Comparison of ENCODE assay signal across 1 cellular context in genomic region chr11:66701432-66702240, GRCh38.
TF ChIP-seq lines count a peak whose summit lies in the region.

No MANE protein-coding gene starts in this region.

TF ChIP-seq in K562, 482 proteins besides CTCF, POLR2A, EP300 and RAD21 (continued from another document and continues in another):
- TF ChIP-seq ZNF407 (IDR thresholded peaks at IDR 0.05; ENCODE audit: low read depth) (no peak), TCF15 (CRISPR knock-in tag; IDR thresholded peaks at IDR 0.05) (no peak), PML (IDR thresholded peaks at IDR 0.05; ENCODE audit: low read length) (peak; percentile 81), FIP1L1 (IDR thresholded peaks at IDR 0.05; ENCODE audit: low read depth, low read length, poor library complexity, severe bottlenecking) (no peak), JUNB (CRISPR knock-in tag; conservative IDR thresholded peaks at IDR 0.05) (no peak), HNRNPL (IDR thresholded peaks at IDR 0.05; ENCODE audit: low read depth, low read length) (no peak), ZNF592 (IDR thresholded peaks at IDR 0.05) (peak; percentile 16; the same call in 1 of the 2 replicates), STAG1 (CRISPR knock-in tag; IDR thresholded peaks at IDR 0.05; ENCODE audit: borderline replicate concordance) (no peak), ZNF140 (CRISPR knock-in tag; IDR thresholded peaks at IDR 0.05) (no peak), ZNF668 (CRISPR knock-in tag; IDR thresholded peaks at IDR 0.05) (no peak), POLR2B (IDR thresholded peaks at IDR 0.05; ENCODE audit: low read depth, partially characterized antibody) (no peak), STAT5B (CRISPR knock-in tag; IDR thresholded peaks at IDR 0.05) (no peak), BDP1 (IDR thresholded peaks at IDR 0.05; ENCODE audit: insufficient read depth, insufficient read length) (no peak), RBFOX2 (IDR thresholded peaks at IDR 0.05; ENCODE audit: low read depth, low read length) (no peak), MBD1 (CRISPR knock-in tag; IDR thresholded peaks at IDR 0.05) (no peak), CBFA2T2 (conservative IDR thresholded peaks at IDR 0.05) (peak; percentile 91), ESRRA (IDR thresholded peaks at IDR 0.05; ENCODE audit: borderline replicate concordance, low read depth) (peak; percentile 89), PTBP1 (IDR thresholded peaks at IDR 0.05; ENCODE audit: low read depth, low read length) (no peak), PRMT5 (CRISPR knock-in tag; IDR thresholded peaks at IDR 0.05) (no peak), SFPQ (IDR thresholded peaks at IDR 0.05; ENCODE audit: low read depth, low read length) (no peak), L3MBTL2 (IDR thresholded peaks at IDR 0.05) (0 out of 2 replicates have a peak, but pooled peaks have one; percentile 16), DIDO1 (tag; IDR thresholded peaks at IDR 0.05; ENCODE audit: low read depth) (no peak), RNF2 (IDR thresholded peaks at IDR 0.05) (peak; percentile 87), GTF3C2 (IDR thresholded peaks at IDR 0.05; ENCODE audit: borderline replicate concordance, extremely low read depth, insufficient read length) (no peak), MAFK (IDR thresholded peaks at IDR 0.05; ENCODE audit: low read length) (no peak), DEAF1 (CRISPR knock-in tag; IDR thresholded peaks at IDR 0.05) (no peak), BACH1 (tag; IDR thresholded peaks at IDR 0.05) (no peak), ARID2 (IDR thresholded peaks at IDR 0.05) (no peak), NCOA2 (IDR thresholded peaks at IDR 0.05; ENCODE audit: partially characterized antibody in 2 of 2) (peak in 1 of 2 experiments; percentile 89), KLF16 (IDR thresholded peaks at IDR 0.05) (peak; percentile 87), ZC3H8 (IDR thresholded peaks at IDR 0.05) (no peak)
